15 cellular contexts compared by ENCODE assay signal in genomic region chr21:15084668-15085067, GRCh38.
"Had no signal": no experiment of that assay in that cellular context is flagged by ENCODE, and none has a peak within 500 bp of the region (broad histone marks: within the 10 kb centered on the region; RNA-seq: fewer than 3 reads in every experiment).

No MANE protein-coding gene starts in this region.

- H3K4me1 ChIP-seq: prostate gland, suprapubic skin, upper lobe of left lung had no signal

- H3K27me3 ChIP-seq: brain microvascular endothelial cell, suprapubic skin, upper lobe of left lung had no signal

- H3K9me3 ChIP-seq: mucosa of descending colon, prostate gland, suprapubic skin, upper lobe of left lung had no signal

- H3K27ac ChIP-seq: brain microvascular endothelial cell, prostate gland, suprapubic skin, upper lobe of left lung had no signal

- H3K4me3 ChIP-seq: mucosa of descending colon, prostate gland, suprapubic skin, upper lobe of left lung had no signal

- H3K36me3 ChIP-seq: brain microvascular endothelial cell, prostate gland, suprapubic skin, upper lobe of left lung had no signal

- DNase-seq: activated CD4-positive, alpha-beta T cell treated with anti-CD3 and anti-CD28 coated beads, Interleukin-2, amount 50 U/mL, for 1 hour; activated CD4-positive, CD25-positive, alpha-beta regulatory T cell; activated naive CD4-positive, alpha-beta T cell treated with anti-CD3 and anti-CD28 coated beads, Interleukin-2, amount 50 U/mL, for 16 hours; amniotic stem cell; brain microvascular endothelial cell; hypothalamus; mucosa of descending colon; naive thymus-derived CD8-positive, alpha-beta T cell; nucleus accumbens; stimulated activated CD4-positive, alpha-beta T cell treated with anti-CD3 and anti-CD28 coated beads, Interleukin-2, amount 100 ng/mL, for 24 hours; stimulated activated naive CD4-positive, alpha-beta T cell treated with Interleukin-2 at 50 U/mL for 16 hours; upper lobe of left lung had no signal

- ATAC-seq: naive thymus-derived CD8-positive, alpha-beta T cell; sciatic nerve had no signal
